ENCODE assay signal across 12 cellular contexts in the genomic region with DNA sequence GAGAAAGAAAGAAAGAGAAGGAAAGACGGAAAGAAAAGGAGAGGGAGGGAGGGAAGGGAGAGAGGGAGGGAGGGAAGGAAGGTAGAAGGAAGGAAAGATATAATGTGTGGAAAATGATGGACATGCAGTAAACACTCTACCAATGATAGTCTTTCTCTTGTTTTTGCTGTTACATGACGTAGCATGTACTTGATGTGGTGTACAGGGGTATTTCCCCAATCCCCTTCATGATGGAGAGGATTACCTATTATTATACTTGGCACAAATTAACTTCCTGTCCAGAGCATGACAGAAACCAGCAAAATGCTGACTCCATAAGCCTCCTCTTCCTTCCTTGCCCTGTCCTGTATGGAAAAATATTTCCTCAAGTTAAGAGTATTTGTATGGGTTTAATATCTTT.
A peak's percentile ranks its signal among the peaks of the same experiment; 100 is the strongest.
DNase-seq lines count a peak whose midpoint lies in the region; ATAC-seq and TF ChIP-seq lines count a peak whose summit lies in the region.
"Had no signal": no experiment of that assay in that cellular context is flagged by ENCODE, and none has a peak within 500 bp of the region (broad histone marks: within the 10 kb centered on the region; RNA-seq: fewer than 3 reads in every experiment).

No MANE protein-coding gene starts in this region.

- peak overlapping the region; percentile 86 to 99 for H3K27ac Mint-ChIP-seq in natural killer cell treated with Interleukin-12 subunit alpha and Interleukin-12 subunit beta and Interleukin-15 and Interleukin-18, amount 100 ng/mL, for 72 hours
- H3K27ac Mint-ChIP-seq: activated CD4-positive, alpha-beta memory T cell treated with anti-CD3 and anti-CD28 coated beads for 36 hours; IgD-negative memory B cell had no signal

- H3K27me3 ChIP-seq in ascending aorta: no peaks in the 10 kb centered on the region

- H3K4me3 Mint-ChIP-seq in natural killer cell treated with Interleukin-12 subunit alpha and Interleukin-12 subunit beta and Interleukin-15 and Interleukin-18, amount 100 ng/mL, for 72 hours: peak overlapping the region; percentile 88
- H3K4me3 Mint-ChIP-seq: activated CD4-positive, alpha-beta memory T cell treated with anti-CD3 and anti-CD28 coated beads for 36 hours; IgD-negative memory B cell had no signal

- no peak overlapping the region for H3K27ac ChIP-seq in ascending aorta
- H3K27ac ChIP-seq: prostate gland had no signal

- peaks cover 14% of the 10 kb centered on the region for H3K36me3 Mint-ChIP-seq in natural killer cell treated with Interleukin-12 subunit alpha and Interleukin-12 subunit beta and Interleukin-15 and Interleukin-18, amount 100 ng/mL, for 72 hours

- DNase-seq in natural killer cell treated with Interleukin-12 subunit alpha and Interleukin-12 subunit beta and Interleukin-15 and Interleukin-18, amount 100 ng/mL, for 72 hours (ENCODE audit: low spot score): no peak
- DNase-seq in OCI-M2 (lab: John Stamatoyannopoulos, UW; ENCODE audit: unreplicated experiment) (no peak), NCI-H2171 treated with DMSO at 0.1 percent for 48 hours (lab: John Stamatoyannopoulos, UW) (no peak), ascending aorta (ENCODE audit: low spot score in 2 of 2) (no peak), NCI-H1048 (lab: John Stamatoyannopoulos, UW) (no peak)
- DNase-seq: DMS 273 treated with DMSO at 0.1 percent for 48 hours had no signal

- H3K4me1 Mint-ChIP-seq in natural killer cell treated with Interleukin-12 subunit alpha and Interleukin-12 subunit beta and Interleukin-15 and Interleukin-18, amount 100 ng/mL, for 72 hours (ENCODE audit: low read depth in 2 of 2): peaks cover 39 to 51% of the 10 kb centered on the region in 2 donors

- H3K4me1 ChIP-seq in ascending aorta: no peaks in the 10 kb centered on the region
- H3K4me1 ChIP-seq: prostate gland had no signal

- no peak overlapping the region for H3K4me3 ChIP-seq in ascending aorta
- H3K4me3 ChIP-seq: prostate gland had no signal

- no peaks in the 10 kb centered on the region for H3K27me3 Mint-ChIP-seq in natural killer cell treated with Interleukin-12 subunit alpha and Interleukin-12 subunit beta and Interleukin-15 and Interleukin-18, amount 100 ng/mL, for 72 hours
- H3K27me3 Mint-ChIP-seq: activated CD4-positive, alpha-beta memory T cell treated with anti-CD3 and anti-CD28 coated beads for 36 hours had no signal

- ATAC-seq in GM18873 (IDR thresholded peaks at IDR 0.05; ENCODE audit: low FRiP score, unreplicated experiment): peak; percentile 64
- ATAC-seq in HG02571 (IDR thresholded peaks at IDR 0.05; ENCODE audit: unreplicated experiment): peak; percentile 60
- peak; percentile 60 for ATAC-seq in HG03460 (IDR thresholded peaks at IDR 0.05; ENCODE audit: unreplicated experiment)
- ATAC-seq in natural killer cell treated with Interleukin-12 subunit alpha and Interleukin-12 subunit beta and Interleukin-15 and Interleukin-18, amount 100 ng/mL, for 72 hours: peak; percentile 63 to 71

- H3K36me3 ChIP-seq in ascending aorta: no peaks in the 10 kb centered on the region
- H3K36me3 ChIP-seq: prostate gland had no signal

- H3K9me3 Mint-ChIP-seq in natural killer cell treated with Interleukin-12 subunit alpha and Interleukin-12 subunit beta and Interleukin-15 and Interleukin-18, amount 100 ng/mL, for 72 hours: no peaks in the 10 kb centered on the region

- TF ChIP-seq CTCF in ascending aorta (IDR thresholded peaks at IDR 0.05): no peak

- intact Hi-C loops in ascending aorta (cut with DNase I): no loop called here

- no peaks in the 10 kb centered on the region for H3K9me3 ChIP-seq in ascending aorta
- H3K9me3 ChIP-seq: prostate gland had no signal
